21 cellular contexts compared by ENCODE assay signal in genomic region chr10:70809726-70810125, GRCh38. TPM values are rescaled to one million over a fixed set of nuclear protein-coding genes. Genes with fewer than 3 reads are reported as not detected.
"Had no signal": no experiment of that assay in that cellular context is flagged by ENCODE, and none has a peak within 500 bp of the region (broad histone marks: within the 10 kb centered on the region; RNA-seq: fewer than 3 reads in every experiment).

No MANE protein-coding gene starts in this region.

- FAIRE-seq: frontal cortex had no signal

- H3K4me3 Mint-ChIP-seq: activated CD4-positive, alpha-beta T cell treated with anti-CD3 and anti-CD28 coated beads, Interleukin-2, amount 10 ng/mL, durations not matched to agents 24 days and 14 days; activated CD8-positive, alpha-beta T cell treated with anti-CD3 and anti-CD28 coated beads, Interleukin-2, amount 10 ng/mL, durations not matched to agents 7 days and 5 days; activated naive CD4-positive, alpha-beta T cell treated with anti-CD3 and anti-CD28 coated beads for 36 hours; activated T-cell treated with anti-CD3 and anti-CD28 coated beads, Interleukin-2, amount 50 U/mL, for 4 hours; immature natural killer cell; natural killer cell treated with Interleukin-12 subunit alpha and Interleukin-12 subunit beta and Interleukin-15 and Interleukin-18, amount 100 ng/mL, for 72 hours had no signal

- H3K27me3 ChIP-seq: heart left ventricle, sigmoid colon, spleen, vagina had no signal

- ATAC-seq: activated CD8-positive, alpha-beta T cell treated with anti-CD3 and anti-CD28 coated beads, Interleukin-2, amount 10 ng/mL, durations not matched to agents 7 days and 5 days; activated T-cell treated with anti-CD3 and anti-CD28 coated beads, Interleukin-2, amount 50 U/mL, for 4 hours; natural killer cell treated with Interleukin-12 subunit alpha and Interleukin-12 subunit beta and Interleukin-15 and Interleukin-18, amount 100 ng/mL, for 72 hours had no signal

- H3K4me3 ChIP-seq: heart left ventricle, sigmoid colon, spleen, vagina had no signal

- H3K36me3 Mint-ChIP-seq: immature natural killer cell; natural killer cell treated with Interleukin-12 subunit alpha and Interleukin-12 subunit beta and Interleukin-15 and Interleukin-18, amount 100 ng/mL, for 72 hours had no signal

- H3K9me3 Mint-ChIP-seq: activated naive CD4-positive, alpha-beta T cell treated with anti-CD3 and anti-CD28 coated beads for 36 hours; activated T-cell treated with anti-CD3 and anti-CD28 coated beads, Interleukin-2, amount 50 U/mL, for 4 hours; immature natural killer cell; natural killer cell treated with Interleukin-12 subunit alpha and Interleukin-12 subunit beta and Interleukin-15 and Interleukin-18, amount 100 ng/mL, for 72 hours had no signal

- H3K36me3 ChIP-seq: heart left ventricle, sigmoid colon, spleen, vagina had no signal

- H3K27ac Mint-ChIP-seq: activated CD4-positive, alpha-beta T cell treated with anti-CD3 and anti-CD28 coated beads, Interleukin-2, amount 10 ng/mL, durations not matched to agents 24 days and 14 days; activated CD8-positive, alpha-beta T cell treated with anti-CD3 and anti-CD28 coated beads, Interleukin-2, amount 10 ng/mL, durations not matched to agents 7 days and 5 days; activated naive CD4-positive, alpha-beta T cell treated with anti-CD3 and anti-CD28 coated beads for 36 hours; immature natural killer cell; natural killer cell treated with Interleukin-12 subunit alpha and Interleukin-12 subunit beta and Interleukin-15 and Interleukin-18, amount 100 ng/mL, for 72 hours had no signal

- H3K27me3 Mint-ChIP-seq: natural killer cell treated with Interleukin-12 subunit alpha and Interleukin-12 subunit beta and Interleukin-15 and Interleukin-18, amount 100 ng/mL, for 72 hours had no signal

- DNase-seq: activated CD4-positive, alpha-beta T cell treated with anti-CD3 and anti-CD28 coated beads, Interleukin-2, amount 10 ng/mL, durations not matched to agents 24 days and 14 days; activated CD8-positive, alpha-beta T cell treated with anti-CD3 and anti-CD28 coated beads, Interleukin-2, amount 10 ng/mL, durations not matched to agents 7 days and 5 days; activated naive CD4-positive, alpha-beta T cell treated with anti-CD3 and anti-CD28 coated beads for 36 hours; activated T-cell treated with anti-CD3 and anti-CD28 coated beads, Interleukin-2, amount 50 U/mL, for 4 hours; anterior cingulate cortex; cortex of kidney; heart left ventricle; immature natural killer cell; sigmoid colon; spleen; stimulated activated naive CD4-positive, alpha-beta T cell treated with Interleukin-2 at 50 U/mL for 16 hours; T-helper 1 cell; T1000; trophoblast cell had no signal

- H3K27ac ChIP-seq: heart left ventricle, sigmoid colon, spleen, vagina had no signal

- H3K9me3 ChIP-seq: heart left ventricle, sigmoid colon, spleen, vagina had no signal

- H3K4me1 ChIP-seq: sigmoid colon, vagina had no signal

RNA-seq across cellular contexts. Expression of gene TBATA, which starts 24.5 kb away (rescaled TPM):
- total RNA-seq: activated CD4-positive, alpha-beta T cell treated with anti-CD3 and anti-CD28 coated beads, Interleukin-2, amount 10 ng/mL, durations not matched to agents 24 days and 14 days; activated CD8-positive, alpha-beta T cell treated with anti-CD3 and anti-CD28 coated beads, Interleukin-2, amount 10 ng/mL, durations not matched to agents 7 days and 5 days; activated naive CD4-positive, alpha-beta T cell treated with anti-CD3 and anti-CD28 coated beads for 36 hours; activated T-cell treated with anti-CD3 and anti-CD28 coated beads, Interleukin-2, amount 50 U/mL, for 4 hours; frontal cortex; heart left ventricle; lower leg skin; mesenteric fat pad; natural killer cell treated with Interleukin-12 subunit alpha and Interleukin-12 subunit beta and Interleukin-15 and Interleukin-18, amount 100 ng/mL, for 72 hours; renal cortical epithelial cell; sigmoid colon; vagina had no signal
- polyA plus RNA-seq: esophagus, heart left ventricle, immature natural killer cell, sigmoid colon had no signal
